ENCODE assay signal across 1 cellular context in genomic region chr6:142537612-142538478, GRCh38.
TF ChIP-seq lines count a peak whose summit lies in the region.

No MANE protein-coding gene starts in this region.

TF ChIP-seq in HepG2, 621 proteins besides CTCF, POLR2A, EP300 and RAD21 (continued from another document):
- TF ChIP-seq TBX2 (CRISPR knock-in tag; IDR thresholded peaks at IDR 0.05; ENCODE audit: borderline replicate concordance) (no peak), TFAP4 (IDR thresholded peaks at IDR 0.05; ENCODE audit: borderline replicate concordance, low read depth) (no peak), REPIN1 (CRISPR knock-in tag; IDR thresholded peaks at IDR 0.05; ENCODE audit: borderline replicate concordance, low read depth) (no peak), ZNF224 (CRISPR knock-in tag; IDR thresholded peaks at IDR 0.05) (no peak), SMC3 (IDR thresholded peaks at IDR 0.05; ENCODE audit: low read length) (peak; percentile 10; the same call in 1 of the 2 replicates), FOSL2 (CRISPR knock-in tag; IDR thresholded peaks at IDR 0.05) (no peak), HMGXB4 (CRISPR knock-in tag; IDR thresholded peaks at IDR 0.05; ENCODE audit: borderline replicate concordance in 1 of 2, low read depth in 1 of 2) (0 out of 4 replicates have a peak, but pooled peaks of 1 of the 2 experiments have one; percentile 14), ZNF441 (CRISPR knock-in tag; IDR thresholded peaks at IDR 0.05; ENCODE audit: borderline replicate concordance) (no peak), ZNF644 (CRISPR knock-in tag; IDR thresholded peaks at IDR 0.05; ENCODE audit: low read depth) (peak; percentile 43; the same call in 1 of the 2 replicates), YY1 (IDR thresholded peaks at IDR 0.05; ENCODE audit: insufficient read depth, insufficient replicate concordance, low read depth, low read length) (peak; percentile 69), ZNF841 (CRISPR knock-in tag; IDR thresholded peaks at IDR 0.05; ENCODE audit: borderline replicate concordance) (no peak), IRF9 (CRISPR knock-in tag; IDR thresholded peaks at IDR 0.05; ENCODE audit: borderline replicate concordance) (no peak), ZSCAN9 (CRISPR knock-in tag; IDR thresholded peaks at IDR 0.05; ENCODE audit: borderline replicate concordance) (no peak), ZMAT3 (CRISPR knock-in tag; conservative IDR thresholded peaks at IDR 0.05) (no peak), ARNT2 (CRISPR knock-in tag; IDR thresholded peaks at IDR 0.05; ENCODE audit: low read depth) (no peak), ZNF343 (CRISPR knock-in tag; IDR thresholded peaks at IDR 0.05) (no peak), SALL2 (CRISPR knock-in tag; IDR thresholded peaks at IDR 0.05) (no peak), MTF1 (CRISPR knock-in tag; IDR thresholded peaks at IDR 0.05) (no peak)
TF ChIP-seq in HepG2: peak in this region for 6.
